In genomic region chr17:67078292-67078691, GRCh38 we compare ENCODE assay signal across 34 cellular contexts. TPM values are rescaled to one million over a fixed set of nuclear protein-coding genes. Genes with fewer than 3 reads are reported as not detected.
"Had no signal": no experiment of that assay in that cellular context is flagged by ENCODE, and none has a peak within 500 bp of the region (broad histone marks: within the 10 kb centered on the region; RNA-seq: fewer than 3 reads in every experiment).

No MANE protein-coding gene starts in this region.

- H3K27ac ChIP-seq: brain microvascular endothelial cell, cardiac muscle cell, KMS-11, Peyer's patch, SJSA1 had no signal

- H3K4me3 ChIP-seq: cardiac muscle cell, Peyer's patch, SJSA1 had no signal

- H3K9me3 ChIP-seq: Peyer's patch, SJSA1, SK-N-SH had no signal

- ATAC-seq: activated naive CD4-positive, alpha-beta T cell treated with anti-CD3 and anti-CD28 coated beads, Interleukin-2, amount 50 U/mL, for 72 hours; activated T-cell treated with anti-CD3 and anti-CD28 coated beads, Interleukin-2, amount 50 U/mL, for 4 hours; PC-3 had no signal

- DNase-seq: activated CD4-positive, alpha-beta memory T cell treated with anti-CD3 and anti-CD28 coated beads for 36 hours; activated CD4-positive, alpha-beta T cell treated with anti-CD3 and anti-CD28 coated beads, Interleukin-2, amount 50 U/mL, for 1 hour; activated CD8-positive, alpha-beta memory T cell treated with anti-CD3 and anti-CD28 coated beads, Interleukin-2, amount 50 U/mL, for 4 hours; activated gamma-delta T cell treated with Interleukin-2 at 50 U/mL for 16 hours; activated naive CD4-positive, alpha-beta T cell treated with anti-CD3 and anti-CD28 coated beads for 36 hours; activated T-cell treated with anti-CD3 and anti-CD28 coated beads for 4 hours; activated T-cell treated with anti-CD3 and anti-CD28 coated beads, Interleukin-2, amount 50 U/mL, for 4 hours; amniotic stem cell; aorta; brain microvascular endothelial cell; MM.1S; MV-4-11; NCI-H1092; NCI-H1436 treated with DMSO at 0.1 percent for 48 hours; NCI-H1694 treated with DMSO at 0.1 percent for 48 hours; NCI-H2029; NCI-H2107; NCI-H2171; NCI-H510A; NCI-H526; NCI-H748 treated with DMSO at 0.1 percent for 48 hours; NK-92 treated with Interleukin-12 subunit alpha and Interleukin-12 subunit beta, amount 100 ng/mL, for 24 hours; PC-3; Peyer's patch; RPMI8226; SHP77 treated with DMSO at 0.1 percent for 48 hours; SK-N-SH had no signal

- H3K9me3 Mint-ChIP-seq: activated CD4-positive, alpha-beta memory T cell treated with anti-CD3 and anti-CD28 coated beads for 36 hours; activated naive CD4-positive, alpha-beta T cell treated with anti-CD3 and anti-CD28 coated beads for 36 hours; activated naive CD4-positive, alpha-beta T cell treated with anti-CD3 and anti-CD28 coated beads, Interleukin-2, amount 50 U/mL, for 72 hours; activated T-cell treated with anti-CD3 and anti-CD28 coated beads, Interleukin-2, amount 50 U/mL, for 4 hours; activated T-helper 1 cell treated with anti-CD3 and anti-CD28 coated beads, Interleukin-12 subunit alpha, Interleukin-12 subunit beta, Interleukin-2, Interleukin-4 antibody, amounts not matched to agents 30 ng/mL and 10 ng/mL and 1 ng/mL, durations not matched to agents 14 hours and 24 hours and 36 hours; T-helper 1 cell treated with Interleukin-12 subunit alpha and Interleukin-12 subunit beta and Interleukin-4 antibody, amounts not matched to agents 30 μg/mL and 1 μg/mL, for 36 hours; T-helper 2 cell treated with Interferon-gamma antibody and Interleukin-4, amounts not matched to agents 5 μg/mL and 100 μg/mL, for 36 hours had no signal

- H3K4me1 ChIP-seq: Peyer's patch, SJSA1 had no signal

- H3K27me3 ChIP-seq: brain microvascular endothelial cell, cardiac muscle cell, Peyer's patch, SJSA1 had no signal

- H3K27me3 Mint-ChIP-seq: activated CD4-positive, alpha-beta memory T cell treated with anti-CD3 and anti-CD28 coated beads for 36 hours had no signal

- H3K4me3 Mint-ChIP-seq: activated CD4-positive, alpha-beta memory T cell treated with anti-CD3 and anti-CD28 coated beads for 36 hours; activated naive CD4-positive, alpha-beta T cell treated with anti-CD3 and anti-CD28 coated beads for 36 hours; activated T-cell treated with anti-CD3 and anti-CD28 coated beads, Interleukin-2, amount 50 U/mL, for 4 hours; activated T-helper 1 cell treated with anti-CD3 and anti-CD28 coated beads, Interleukin-12 subunit alpha, Interleukin-12 subunit beta, Interleukin-2, Interleukin-4 antibody, amounts not matched to agents 30 ng/mL and 10 ng/mL and 1 ng/mL, durations not matched to agents 14 hours and 24 hours and 36 hours; T-helper 1 cell treated with Interleukin-12 subunit alpha and Interleukin-12 subunit beta and Interleukin-4 antibody, amounts not matched to agents 30 μg/mL and 1 μg/mL, for 36 hours; T-helper 2 cell treated with Interferon-gamma antibody and Interleukin-4, amounts not matched to agents 5 μg/mL and 100 μg/mL, for 36 hours had no signal

- H3K27ac Mint-ChIP-seq: activated CD4-positive, alpha-beta memory T cell treated with anti-CD3 and anti-CD28 coated beads for 36 hours; activated naive CD4-positive, alpha-beta T cell treated with anti-CD3 and anti-CD28 coated beads for 36 hours; activated naive CD4-positive, alpha-beta T cell treated with anti-CD3 and anti-CD28 coated beads, Interleukin-2, amount 50 U/mL, for 72 hours; activated T-helper 1 cell treated with anti-CD3 and anti-CD28 coated beads, Interleukin-12 subunit alpha, Interleukin-12 subunit beta, Interleukin-2, Interleukin-4 antibody, amounts not matched to agents 30 ng/mL and 10 ng/mL and 1 ng/mL, durations not matched to agents 14 hours and 24 hours and 36 hours; T-helper 1 cell treated with Interleukin-12 subunit alpha and Interleukin-12 subunit beta and Interleukin-4 antibody, amounts not matched to agents 30 μg/mL and 1 μg/mL, for 36 hours; T-helper 2 cell treated with Interferon-gamma antibody and Interleukin-4, amounts not matched to agents 5 μg/mL and 100 μg/mL, for 36 hours had no signal

RNA-seq across cellular contexts. Expression of gene CACNG1, which starts 33.9 kb away (rescaled TPM):
- total RNA-seq: activated CD4-positive, alpha-beta memory T cell treated with anti-CD3 and anti-CD28 coated beads for 36 hours; activated naive CD4-positive, alpha-beta T cell treated with anti-CD3 and anti-CD28 coated beads for 36 hours; activated naive CD4-positive, alpha-beta T cell treated with anti-CD3 and anti-CD28 coated beads, Interleukin-2, amount 50 U/mL, for 72 hours; activated T-cell treated with anti-CD3 and anti-CD28 coated beads, Interleukin-2, amount 50 U/mL, for 4 hours; activated T-helper 1 cell treated with anti-CD3 and anti-CD28 coated beads, Interleukin-12 subunit alpha, Interleukin-12 subunit beta, Interleukin-2, Interleukin-4 antibody, amounts not matched to agents 30 ng/mL and 10 ng/mL and 1 ng/mL, durations not matched to agents 14 hours and 24 hours and 36 hours; aorta; cardiac muscle cell; PC-3; Peyer's patch had no signal
